In genomic region chr1:94572780-94573179, GRCh38 we compare ENCODE assay signal across 2 cellular contexts.
TF ChIP-seq lines count a peak whose summit lies in the region.

No MANE protein-coding gene starts in this region.

TF ChIP-seq in HCT116, 20 proteins besides CTCF, POLR2A, EP300 and RAD21 (continued from another document):
- TF ChIP-seq REST (IDR thresholded peaks at IDR 0.05; ENCODE audit: low read depth), result no peak
- peak; percentile 87 for TF ChIP-seq CBX3 (IDR thresholded peaks at IDR 0.05; ENCODE audit: low read depth)
- no peak for TF ChIP-seq POLR2AphosphoS5 (IDR thresholded peaks at IDR 0.05; ENCODE audit: low read depth, low read length)

TF ChIP-seq in WTC11, 78 proteins besides CTCF, POLR2A, EP300 and RAD21 (continued from another document):
- TF ChIP-seq ZMAT4 (CRISPR knock-in tag; IDR thresholded peaks at IDR 0.05), result no peak
